ENCODE assay signal across 15 cellular contexts in genomic region chr12:31585271-31585670, GRCh38. TPM values are rescaled to one million over a fixed set of nuclear protein-coding genes. Genes with fewer than 3 reads are reported as not detected.
DNase-seq lines count a peak whose midpoint lies in the region; ATAC-seq and TF ChIP-seq lines count a peak whose summit lies in the region.
"Had no signal": no experiment of that assay in that cellular context is flagged by ENCODE, and none has a peak within 500 bp of the region (broad histone marks: within the 10 kb centered on the region; RNA-seq: fewer than 3 reads in every experiment).

No MANE protein-coding gene starts in this region.

- no peaks in the 10 kb centered on the region for H3K27me3 ChIP-seq in SJCRH30
- H3K27me3 ChIP-seq in gastrocnemius medialis, result no peaks in the 10 kb centered on the region

- ATAC-seq in gastrocnemius medialis (no peak), GM18520 (IDR thresholded peaks at IDR 0.05; ENCODE audit: unreplicated experiment) (no peak), HG03045 (IDR thresholded peaks at IDR 0.05; ENCODE audit: unreplicated experiment) (no peak)
- ATAC-seq: activated T-cell treated with anti-CD3 and anti-CD28 coated beads, Interleukin-2, amount 50 U/mL, for 72 hours had no signal

- TF ChIP-seq CTCF in foreskin fibroblast (IDR thresholded peaks at IDR 0.05; ENCODE audit: low read depth, low read length), result no peak
- TF ChIP-seq CTCF in gastrocnemius medialis (IDR thresholded peaks at IDR 0.05 in 4 of 5, conservative IDR thresholded peaks at IDR 0.05 in 1 of 5), result no peak

- peak overlapping the region; percentile 25; the same call in 1 of the 2 replicates for H3K27ac ChIP-seq in SJCRH30
- peak overlapping the region; percentile 21 to 42 (median 34) for H3K27ac ChIP-seq in gastrocnemius medialis
- H3K27ac ChIP-seq: esophagus squamous epithelium, neutrophil, VCaP had no signal

- no peak for TF ChIP-seq POLR2A in gastrocnemius medialis (IDR thresholded peaks at IDR 0.05)

- no peaks in the 10 kb centered on the region for H3K36me3 ChIP-seq in SJCRH30
- no peaks in the 10 kb centered on the region for H3K36me3 ChIP-seq in gastrocnemius medialis
- H3K36me3 ChIP-seq: esophagus squamous epithelium, neutrophil had no signal

- H3K9me3 ChIP-seq in SJCRH30 (replicated peaks) (no peaks in the 10 kb centered on the region), gastrocnemius medialis (no peaks in the 10 kb centered on the region)
- H3K9me3 ChIP-seq: esophagus squamous epithelium, neutrophil had no signal

- DNase-seq in SJCRH30 (no peak), foreskin fibroblast (peak; percentile 12 to 48), gastrocnemius medialis (no peak), KG1 (lab: John Stamatoyannopoulos, UW) (no peak), activated gamma-delta T cell (lab: John Stamatoyannopoulos, UW) (no peak)
- DNase-seq: activated T-cell treated with anti-CD3 and anti-CD28 coated beads, Interleukin-2, amount 50 U/mL, for 72 hours; esophagus squamous epithelium; NCI-H2227 treated with DMSO at 0.1 percent for 48 hours; stimulated activated CD4-positive, alpha-beta T cell treated with anti-CD3 and anti-CD28 coated beads, Interleukin-1b, Interleukin-23, amount 100 ng/mL, for 48 hours; stimulated activated naive CD4-positive, alpha-beta T cell had no signal

- H3K4me3 ChIP-seq in GM08714 (ENCODE audit: low read length) (peak overlapping the region; percentile 11; the same call in 1 of the 2 replicates), SJCRH30 (no peak overlapping the region), foreskin fibroblast (ENCODE audit: low read depth in 1 of 2, low read length in 2 of 2) (no peak overlapping the region), gastrocnemius medialis (no peak overlapping the region)
- H3K4me3 ChIP-seq: esophagus squamous epithelium had no signal

- intact Hi-C loops in gastrocnemius medialis (cut with DNase I; ENCODE audit: low total_unique reads), result no loop called here

- H3K4me1 ChIP-seq in SJCRH30, result peaks cover 17% of the 10 kb centered on the region
- peaks cover 26 to 35% of the 10 kb centered on the region in 2 donors for H3K4me1 ChIP-seq in gastrocnemius medialis

- in situ Hi-C loops in gastrocnemius medialis (cut with MboI; ENCODE audit: low sequenced_read_pairs in 4 of 4), result no loop called here

RNA-seq across cellular contexts. Expression of gene DENND5B, which starts 5.7 kb away (rescaled TPM):
- 20.8 and 22.4 TPM in 2 replicates for total RNA-seq in SJCRH30 (2014; rRNA removed; shearing (Covaris generic))
- 10 to 100 TPM; 12.5 to 33.7 (median 26.7) TPM for total RNA-seq in gastrocnemius medialis

Comparison
In these comparisons a context has a peak if more than half of its experiments do, and no peak if none do; other contexts are left out.
1. DNase-seq: peak in foreskin fibroblast (2 of 2); none in SJCRH30 (0 of 2), gastrocnemius medialis (0 of 2), KG1 (single experiment) and activated gamma-delta T cell (single experiment).